9 cellular contexts compared by ENCODE assay signal in genomic region chr2:218773881-218774280, GRCh38. TPM values are rescaled to one million over a fixed set of nuclear protein-coding genes. Genes with fewer than 3 reads are reported as not detected.
"Had no signal": no experiment of that assay in that cellular context is flagged by ENCODE, and none has a peak within 500 bp of the region (broad histone marks: within the 10 kb centered on the region; RNA-seq: fewer than 3 reads in every experiment).

No MANE protein-coding gene starts in this region.

- H3K27ac Mint-ChIP-seq: IgD-negative memory B cell had no signal

- H3K27ac ChIP-seq: HL-60 had no signal

- DNase-seq: IMR-90, KBM-7 had no signal

- H3K4me3 ChIP-seq: K562 had no signal

- ATAC-seq: HepG2, K562 had no signal

- FAIRE-seq: HepG2, HTR-8/SVneo, K562 had no signal

RNA-seq across cellular contexts. Expression of gene CYP27A1, which starts 8.1 kb away (rescaled TPM):
- total RNA-seq: HT1080 had no signal
- polyA plus RNA-seq: K562 had no signal

RNA-seq across cellular contexts. Expression of gene PRKAG3, which starts 57.7 kb away (rescaled TPM):
- total RNA-seq: HepG2, HT-29, HT1080, IMR-90, K562 had no signal
- polyA plus RNA-seq: HepG2, IgD-negative memory B cell, IMR-90, K562 had no signal
